Comparison of ENCODE assay signal across 6 cellular contexts in genomic region chr1:42815938-42816599, GRCh38. TPM values are rescaled to one million over a fixed set of nuclear protein-coding genes. Genes with fewer than 3 reads are reported as not detected.
DNase-seq lines count a peak whose midpoint lies in the region; ATAC-seq and TF ChIP-seq lines count a peak whose summit lies in the region.

No MANE protein-coding gene starts in this region.

- peak overlapping the region; percentile 89 for H3K4me2 ChIP-seq in GM23248 (ENCODE audit: unreplicated experiment)

- TF ChIP-seq EP300 in gastroesophageal sphincter (IDR thresholded peaks at IDR 0.05): no peak

- intact Hi-C loops in testis (cut with DNase I; ENCODE audit: low total_unique reads): no loop called here

- H3K27me3 ChIP-seq in GM23248 (replicated peaks; ENCODE audit: insufficient read depth) (no peaks in the 10 kb centered on the region), gastroesophageal sphincter (no peaks in the 10 kb centered on the region), testis (no peaks in the 10 kb centered on the region)

- no peaks in the 10 kb centered on the region for H3K9me3 ChIP-seq in GM23248 (ENCODE audit: low read depth)
- H3K9me3 ChIP-seq in SK-N-MC (ENCODE audit: low read depth, low read length): no peaks in the 10 kb centered on the region
- no peaks in the 10 kb centered on the region for H3K9me3 ChIP-seq in gastroesophageal sphincter
- no peaks in the 10 kb centered on the region for H3K9me3 ChIP-seq in testis

- DNase-seq in GM23248: peak; percentile 51
- no peak for DNase-seq in SK-N-MC (ENCODE audit: low read depth, low spot score)
- no peak for DNase-seq in testis
- DNase-seq in T-helper 9 cell: no peak

- H3K27ac ChIP-seq in GM23248 (peak overlapping the region; percentile 96), SK-N-MC (peak overlapping the region; percentile 45; the same call in 1 of the 2 replicates), gastroesophageal sphincter (peak overlapping the region; percentile 95 to 98 (median 96)), testis (peak overlapping the region; percentile 89 to 97)

- H3K4me1 ChIP-seq in GM23248 (ENCODE audit: insufficient read depth) (peaks cover 13% of the 10 kb centered on the region), gastroesophageal sphincter (peaks cover 0 to 26% (median 9%) of the 10 kb centered on the region in 3 donors), testis (peaks cover 9% of the 10 kb centered on the region)

- H3K4me3 ChIP-seq in GM23248 (peak overlapping the region; percentile 85), SK-N-MC (peak overlapping the region; percentile 93), gastroesophageal sphincter (peak overlapping the region; percentile 80 to 82), testis (peak overlapping the region; percentile 63 to 77)

- H3K36me3 ChIP-seq in GM23248 (ENCODE audit: low read depth) (no peaks in the 10 kb centered on the region), SK-N-MC (ENCODE audit: insufficient read depth, low read length) (peaks cover 7% of the 10 kb centered on the region; the same call in 1 of the 2 replicates), gastroesophageal sphincter (peaks cover 0 to 5% of the 10 kb centered on the region in 2 donors), testis (ENCODE audit: low read depth, missing control alignments) (no peaks in the 10 kb centered on the region)

- TF ChIP-seq POLR2A in gastroesophageal sphincter (IDR thresholded peaks at IDR 0.05) (no peak), testis (IDR thresholded peaks at IDR 0.05) (no peak)

- no peak for ATAC-seq in gastroesophageal sphincter
- ATAC-seq in HG02938 (IDR thresholded peaks at IDR 0.05; ENCODE audit: unreplicated experiment): no peak

- H2AFZ ChIP-seq in GM23248: peak overlapping the region; percentile 90

- H3K9me2 ChIP-seq in GM23248 (ENCODE audit: insufficient read depth): no peaks in the 10 kb centered on the region

- H4K20me1 ChIP-seq in GM23248 (ENCODE audit: insufficient read depth): no peaks in the 10 kb centered on the region

- peak overlapping the region; percentile 92 for H3K9ac ChIP-seq in GM23248
- peak overlapping the region; percentile 59 for H3K9ac ChIP-seq in SK-N-MC (ENCODE audit: insufficient read length)

- WGBS in GM23248 (ENCODE audit: low coverage in 1 of 2, low lambda C conversion rate in 2 of 2, missing lambda C conversion rate in 2 of 2), 2 experiments: 6 to 8% methylated on average over 7 of the region's 7 CpGs
- WGBS in gastroesophageal sphincter (ENCODE audit: low coverage in 1 of 2), 2 donors: 12 to 19% methylated on average over 7 of the region's 7 CpGs
- WGBS in testis, 2 donors: 16 to 19% methylated on average over 7 of the region's 7 CpGs

- TF ChIP-seq CTCF in gastroesophageal sphincter (IDR thresholded peaks at IDR 0.05) (no peak), testis (IDR thresholded peaks at IDR 0.05) (no peak)

- peaks cover 37% of the 10 kb centered on the region for H3K79me2 ChIP-seq in GM23248 (ENCODE audit: insufficient read depth)

- in situ Hi-C loops in GM23248 (cut with MboI): no loop called here

- H3F3A ChIP-seq in GM23248 (ENCODE audit: insufficient read depth): peaks cover 1% of the 10 kb centered on the region

RNA-seq across cellular contexts. Expression of gene ERMAP, which starts 0.9 kb away (rescaled TPM):
- 18.4 and 26.9 TPM in 2 replicates for total RNA-seq in GM23248 (2014; rRNA removed; shearing (Covaris generic))
- 7.0 and 7.9 TPM in 2 replicates for polyA plus RNA-seq in GM23248 (2016; fragmentation: Nextera tagmentation; extraction: Ambion mirVana)
- 10 to 100 TPM in 2 of 4 donors, 1 to 10 TPM in 2; 9.4 to 14.6 (median 10.5) TPM for total RNA-seq in gastroesophageal sphincter
- total RNA-seq in testis: 10 to 100 TPM; 10.6 to 14.0 TPM
- 11.7 TPM for polyA plus RNA-seq in testis (ENCODE audit: insufficient read depth, low read depth, low replicate concordance)

RNA-seq across cellular contexts. Expression of gene SVBP, which starts 1.1 kb away (rescaled TPM):
- total RNA-seq in GM23248 (2014; rRNA removed; shearing (Covaris generic)): 12.5 and 16.8 TPM in 2 replicates
- polyA plus RNA-seq in GM23248 (2016; fragmentation: Nextera tagmentation; extraction: Ambion mirVana) (28.4 and 28.5 TPM in 2 replicates), testis (ENCODE audit: insufficient read depth, low read depth, low replicate concordance) (86.0 TPM)
- total RNA-seq in gastroesophageal sphincter (10 to 100 TPM; 21.3 to 36.5 (median 22.6) TPM), testis (10 to 100 TPM; 36.2 to 47.9 TPM)

RNA-seq across cellular contexts. Expression of gene ZNF691, which starts 30.3 kb away (rescaled TPM):
- total RNA-seq in GM23248 (2014; rRNA removed; shearing (Covaris generic)): 4.4 and 13.0 TPM in 2 replicates
- polyA plus RNA-seq in GM23248 (2016; fragmentation: Nextera tagmentation; extraction: Ambion mirVana) (6.2 and 6.9 TPM in 2 replicates), testis (ENCODE audit: insufficient read depth, low read depth, low replicate concordance) (12.9 TPM)
- total RNA-seq in gastroesophageal sphincter (10 to 100 TPM; 11.2 to 22.4 (median 13.8) TPM), testis (10 to 100 TPM; 16.7 to 17.3 TPM)

RNA-seq across cellular contexts. Expression of gene TMEM269, which starts 31.3 kb away (rescaled TPM):
- total RNA-seq in GM23248 (2014; rRNA removed; shearing (Covaris generic)): not detected in 2 replicates
- polyA plus RNA-seq in GM23248 (2016; fragmentation: Nextera tagmentation; extraction: Ambion mirVana) (0.14 TPM in 1 of 2 replicates, not detected in the other), testis (ENCODE audit: insufficient read depth, low read depth, low replicate concordance) (3.5 TPM)
- total RNA-seq in gastroesophageal sphincter (under 1 TPM in 1 of 4 donors, not detected in 3; 0.12 TPM), testis (1 to 10 TPM in 1 of 2 donors, under 1 TPM in 1; 0.68 to 1.6 TPM)

RNA-seq across cellular contexts. Expression of gene C1orf50, which starts 49.0 kb away (rescaled TPM):
- total RNA-seq in GM23248 (2014; rRNA removed; shearing (Covaris generic)): 2.7 and 3.4 TPM in 2 replicates
- 8.1 and 10.5 TPM in 2 replicates for polyA plus RNA-seq in GM23248 (2016; fragmentation: Nextera tagmentation; extraction: Ambion mirVana)
- total RNA-seq in gastroesophageal sphincter: 1 to 10 TPM; 4.0 to 8.8 (median 8.0) TPM
- 10 to 100 TPM in 1 of 2 donors, 1 to 10 TPM in 1; 9.4 to 10.2 TPM for total RNA-seq in testis
- polyA plus RNA-seq in testis (ENCODE audit: insufficient read depth, low read depth, low replicate concordance): 21.8 TPM

Comparison
In these comparisons a context has a peak if more than half of its experiments do, and no peak if none do; other contexts are left out.
1. H3K27ac ChIP-seq: peak in every context shown above with its lines; median percentile 96 in GM23248; 96 in gastroesophageal sphincter; 93 in testis; 45 in SK-N-MC.